In the genomic region with DNA sequence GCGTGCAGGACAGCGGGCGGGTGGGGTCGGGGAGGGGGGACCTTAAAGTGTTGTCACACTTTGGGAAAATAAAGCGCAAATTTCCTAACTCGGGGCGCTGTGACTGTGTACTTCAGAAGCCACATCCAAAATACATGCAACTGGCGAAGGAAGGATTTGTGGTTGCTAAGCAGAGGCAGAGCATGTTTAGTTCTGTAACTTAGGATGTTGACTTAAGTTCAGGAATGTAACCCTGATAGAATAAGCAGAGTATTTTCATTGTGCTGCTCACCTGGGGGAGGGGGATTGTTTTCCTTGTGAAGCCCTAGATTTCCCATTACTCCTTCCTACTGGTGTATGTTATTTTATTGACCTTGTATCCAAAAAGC, we compare ENCODE assay signal across 8 cellular contexts. TPM values are rescaled to one million over a fixed set of nuclear protein-coding genes. Genes with fewer than 3 reads are reported as not detected.
DNase-seq lines count a peak whose midpoint lies in the region; ATAC-seq and TF ChIP-seq lines count a peak whose summit lies in the region.

No MANE protein-coding gene starts in this region.

- H3K9me2 ChIP-seq in SU-DHL-6 (replicated peaks; ENCODE audit: insufficient read depth, low read length), result no peaks in the 10 kb centered on the region

- no peak for TF ChIP-seq POLR2A in ovary (IDR thresholded peaks at IDR 0.05)

- peaks cover 45% of the 10 kb centered on the region for H3K79me2 ChIP-seq in SU-DHL-6 (ENCODE audit: insufficient read depth, low read length)

- peak overlapping the region; percentile 54 for H3K4me2 ChIP-seq in SU-DHL-6 (ENCODE audit: low read depth, low read length, poor library complexity, severe bottlenecking)

- TF ChIP-seq EP300 in ovary (IDR thresholded peaks at IDR 0.05), result no peak

- no peak for TF ChIP-seq CTCF in SU-DHL-6 (IDR thresholded peaks at IDR 0.05; ENCODE audit: insufficient read depth, low read length, poor library complexity, severe bottlenecking)
- TF ChIP-seq CTCF in fibroblast of mammary gland (conservative IDR thresholded peaks at IDR 0.05; ENCODE audit: control insufficient read depth, insufficient read depth, low read depth, low read length), result no peak
- no peak for TF ChIP-seq CTCF in ovary (IDR thresholded peaks at IDR 0.05)

- no peak for ATAC-seq in GM21360 (IDR thresholded peaks at IDR 0.05; ENCODE audit: unreplicated experiment)

- H3K9me3 ChIP-seq in SU-DHL-6 (ENCODE audit: insufficient read depth, low read length) (no peaks in the 10 kb centered on the region), ovary (no peaks in the 10 kb centered on the region)

- 0 to 2% (median 1%) methylated on average over 8 of the region's 8 CpGs for WGBS in ovary, 3 donors

- intact Hi-C loops in ovary (cut with DNase I), result loop anchor here (2.0 to 5.0 kb wide), 6 partner anchors 42 to 214 kb away; no protein-coding TSS in a partner anchor

- H3K4me3 ChIP-seq in SU-DHL-6 (ENCODE audit: insufficient read depth, low read length, poor library complexity, severe bottlenecking) (peak overlapping the region; percentile 49), fibroblast of mammary gland (ENCODE audit: control insufficient read depth, low read depth, low read length) (peak overlapping the region; percentile 43), ovary (peak overlapping the region; percentile 72)

- H3K9ac ChIP-seq in SU-DHL-6 (ENCODE audit: low read length), result peak overlapping the region; percentile 98

- H3K36me3 ChIP-seq in SU-DHL-6 (ENCODE audit: low read length), result no peaks in the 10 kb centered on the region
- H3K36me3 ChIP-seq in ovary, result no peaks in the 10 kb centered on the region

- H3F3A ChIP-seq in SU-DHL-6 (ENCODE audit: insufficient read depth), result peaks cover 44% of the 10 kb centered on the region

- DNase-seq in NOMO-1 treated with DMSO at 0.1 percent for 48 hours (lab: John Stamatoyannopoulos, UW; ENCODE audit: unreplicated experiment), result peak; percentile 51
- no peak for DNase-seq in NOMO-1 (lab: John Stamatoyannopoulos, UW; ENCODE audit: unreplicated experiment in 2 of 2)
- DNase-seq in fibroblast of mammary gland (ENCODE audit: low read depth), result peak; percentile 62
- no peak for DNase-seq in ovary
- no peak for DNase-seq in NCI-H2107 treated with DMSO at 0.1 percent for 48 hours (lab: John Stamatoyannopoulos, UW; ENCODE audit: unreplicated experiment)
- no peak for DNase-seq in iPS-NIHi7 (ENCODE audit: extremely low spot score)

- H3K27ac ChIP-seq in SU-DHL-6 (ENCODE audit: low read depth, low read length) (peak overlapping the region; percentile 65), ovary (peak overlapping the region in 1 of 2 donors; percentile 78)

- no peaks in the 10 kb centered on the region for H4K20me1 ChIP-seq in SU-DHL-6 (ENCODE audit: low read depth, low read length)

- H3K4me1 ChIP-seq in ovary (ENCODE audit: insufficient read depth), result peaks cover 10% of the 10 kb centered on the region

- H3K27me3 ChIP-seq in SU-DHL-6 (ENCODE audit: low read length) (no peaks in the 10 kb centered on the region), ovary (no peaks in the 10 kb centered on the region)

- no peak overlapping the region for H2AFZ ChIP-seq in SU-DHL-6 (ENCODE audit: low read depth, low read length, severe bottlenecking)

RNA-seq across cellular contexts. Expression of a gene that starts 0.5 kb away (rescaled TPM):
- 10 to 100 TPM; 29.8 to 77.6 (median 47.8) TPM for total RNA-seq in ovary
- polyA plus RNA-seq in ovary, result 10 to 100 TPM in 1 of 2 donors, 1 to 10 TPM in 1; 9.7 to 21.3 TPM

RNA-seq across cellular contexts. Expression of a gene that starts 47.0 kb away (rescaled TPM):
- total RNA-seq in ovary, result 10 to 100 TPM; 11.9 to 25.8 (median 20.7) TPM
- polyA plus RNA-seq in ovary, result 10 to 100 TPM; 15.2 to 15.3 TPM

RNA-seq across cellular contexts. Expression of a gene that starts 56.9 kb away (rescaled TPM):
- total RNA-seq in ovary, result 10 to 100 TPM in 5 of 7 donors, 1 to 10 TPM in 2; 7.2 to 15.0 (median 12.4) TPM
- 10 to 100 TPM in 1 of 2 donors, 1 to 10 TPM in 1; 7.1 to 18.6 TPM for polyA plus RNA-seq in ovary

Comparison
In these comparisons a context has a peak if more than half of its experiments do, and no peak if none do; other contexts are left out.
1. DNase-seq: peak in NOMO-1 treated with DMSO at 0.1 percent for 48 hours (single experiment) and fibroblast of mammary gland (single experiment); none in NOMO-1 (0 of 2), ovary (0 of 5), NCI-H2107 treated with DMSO at 0.1 percent for 48 hours (single experiment) and iPS-NIHi7 (single experiment).
2. Peak in every context shown above with its lines, with median percentiles within 50 percentile points of each other: H3K4me3 ChIP-seq.